Comparison of ENCODE assay signal across 18 cellular contexts in genomic region chr3:41848745-41849574, GRCh38.
DNase-seq lines count a peak whose midpoint lies in the region; ATAC-seq and TF ChIP-seq lines count a peak whose summit lies in the region.
"Had no signal": no experiment of that assay in that cellular context is flagged by ENCODE, and none has a peak within 500 bp of the region (broad histone marks: within the 10 kb centered on the region; RNA-seq: fewer than 3 reads in every experiment).

No MANE protein-coding gene starts in this region.

- POLR2A ChIA-PET in WTC11 (lab: Charles Lee): no interaction called here

- H3K9me3 Mint-ChIP-seq in WTC11: 0 out of 2 replicates have a peak, but pooled peaks cover 4% of the 10 kb centered on the region
- H3K9me3 Mint-ChIP-seq: activated naive CD4-positive, alpha-beta T cell treated with anti-CD3 and anti-CD28 coated beads, Interleukin-2, amount 50 U/mL, for 24 hours; neural progenitor cell had no signal

- no peak overlapping the region for H3K4me3 Mint-ChIP-seq in WTC11
- H3K4me3 Mint-ChIP-seq: activated naive CD4-positive, alpha-beta T cell treated with anti-CD3 and anti-CD28 coated beads, Interleukin-2, amount 50 U/mL, for 24 hours; neural progenitor cell had no signal

- no peak overlapping the region for H3K27ac Mint-ChIP-seq in WTC11
- H3K27ac Mint-ChIP-seq: activated naive CD4-positive, alpha-beta T cell treated with anti-CD3 and anti-CD28 coated beads, Interleukin-2, amount 50 U/mL, for 24 hours; neural progenitor cell had no signal

- no peak for TF ChIP-seq CTCF in GM12865 (IDR thresholded peaks at IDR 0.05; ENCODE audit: insufficient read depth, low read depth, low read length, missing control alignments)
- no peak for TF ChIP-seq CTCF in WTC11 (IDR thresholded peaks at IDR 0.05)

- peaks cover 10% of the 10 kb centered on the region for H3K4me1 Mint-ChIP-seq in WTC11
- H3K4me1 Mint-ChIP-seq: activated naive CD4-positive, alpha-beta T cell treated with anti-CD3 and anti-CD28 coated beads, Interleukin-2, amount 50 U/mL, for 24 hours; neural progenitor cell had no signal

- no peaks in the 10 kb centered on the region for H3K27me3 Mint-ChIP-seq in WTC11 (ENCODE audit: low read depth)
- H3K27me3 Mint-ChIP-seq: activated naive CD4-positive, alpha-beta T cell treated with anti-CD3 and anti-CD28 coated beads, Interleukin-2, amount 50 U/mL, for 24 hours; CD4-positive, CD25-positive, alpha-beta regulatory T cell had no signal

- H3K36me3 Mint-ChIP-seq in WTC11: no peaks in the 10 kb centered on the region

- H3K4me3 ChIP-seq in GM12865 (ENCODE audit: low read depth, low read length): no peak overlapping the region
- H3K4me3 ChIP-seq in Jurkat, Clone E6-1 (ENCODE audit: low read length): no peak overlapping the region
- H3K4me3 ChIP-seq: neural progenitor cell, SK-N-MC, testis, uterus had no signal

- CTCF ChIA-PET in WTC11 (lab: Charles Lee): no interaction called here

- DNase-seq in GM12865 (ENCODE audit: low read depth): peak; percentile 26
- DNase-seq in Jurkat, Clone E6-1 (ENCODE audit: low read depth, low spot score): peak; percentile 29
- no peak for DNase-seq in WTC11 (ENCODE audit: low spot score)
- DNase-seq in myocyte (ENCODE audit: low read depth): peak; percentile 9
- DNase-seq: CD4-positive, CD25-positive, alpha-beta regulatory T cell; cerebellar nuclear complex; NCI-H1436 treated with DMSO at 0.1 percent for 48 hours; NCI-H524; RPMI8226; testis; uterus; WERI-Rb-1 had no signal

- no peak for ATAC-seq in WTC11
- no peak for ATAC-seq in GM18870 (IDR thresholded peaks at IDR 0.05; ENCODE audit: unreplicated experiment)
- ATAC-seq in GM18511 (IDR thresholded peaks at IDR 0.05; ENCODE audit: unreplicated experiment): no peak
- no peak for ATAC-seq in HG03460 (IDR thresholded peaks at IDR 0.05; ENCODE audit: unreplicated experiment)

TF ChIP-seq in WTC11, 78 proteins besides CTCF, POLR2A, EP300 and RAD21:
- TF ChIP-seq NFYB (CRISPR knock-in tag; conservative IDR thresholded peaks at IDR 0.05; ENCODE audit: low read depth) (peak; percentile 33; the same call in 1 of the 2 replicates), RELA (CRISPR knock-in tag; IDR thresholded peaks at IDR 0.05; ENCODE audit: borderline replicate concordance) (no peak)
